12 cellular contexts compared by ENCODE assay signal in genomic region chr16:57575468-57576277, GRCh38. TPM values are rescaled to one million over a fixed set of nuclear protein-coding genes. Genes with fewer than 3 reads are reported as not detected.
DNase-seq lines count a peak whose midpoint lies in the region; ATAC-seq and TF ChIP-seq lines count a peak whose summit lies in the region.
"Had no signal": no experiment of that assay in that cellular context is flagged by ENCODE, and none has a peak within 500 bp of the region (broad histone marks: within the 10 kb centered on the region; RNA-seq: fewer than 3 reads in every experiment).

No MANE protein-coding gene starts in this region.

- H3K27me3 Mint-ChIP-seq in stimulated activated naive CD8-positive, alpha-beta T cell treated with anti-CD3 and anti-CD28 coated beads, Interleukin-15, amount 100 ng/mL, for 72 hours, result no peaks in the 10 kb centered on the region
- H3K27me3 Mint-ChIP-seq in activated B cell treated with CpG ODN at 0.5 μM for 24 hours (no peaks in the 10 kb centered on the region), memory B cell (no peaks in the 10 kb centered on the region)
- H3K27me3 Mint-ChIP-seq: CD4-positive, alpha-beta memory T cell had no signal

- ATAC-seq in stimulated activated naive CD8-positive, alpha-beta T cell treated with anti-CD3 and anti-CD28 coated beads, Interleukin-15, amount 100 ng/mL, for 72 hours, result no peak
- no peak for ATAC-seq in stimulated activated naive CD8-positive, alpha-beta T cell treated with anti-CD3 and anti-CD28 coated beads, Interleukin-15, Interleukin-2, amounts not matched to agents 100 U/mL and 50 U/mL, for 24 hours
- no peak for ATAC-seq in activated B cell treated with CpG ODN at 0.5 μM for 24 hours (ENCODE audit: low read depth)
- no peak for ATAC-seq in memory B cell (ENCODE audit: low read depth)

- H3K4me3 Mint-ChIP-seq in stimulated activated naive CD8-positive, alpha-beta T cell treated with anti-CD3 and anti-CD28 coated beads, Interleukin-15, amount 100 ng/mL, for 72 hours, result no peak overlapping the region
- H3K4me3 Mint-ChIP-seq in activated B cell treated with CpG ODN at 0.5 μM for 24 hours, result no peak overlapping the region
- H3K4me3 Mint-ChIP-seq in memory B cell, result no peak overlapping the region
- H3K4me3 Mint-ChIP-seq: activated naive CD4-positive, alpha-beta T cell treated with anti-CD3 and anti-CD28 coated beads, Interleukin-2, amount 10 ng/mL, durations not matched to agents 7 days and 5 days had no signal

- intact Hi-C loops in activated B cell treated with CpG ODN at 0.5 μM for 24 hours (cut with micrococcal nuclease), result loop anchor here (1.0 to 2.0 kb wide), 13 partner anchors 15 to 430 kb away; partner anchors contain the start of gene ZNF319

- H3K27ac Mint-ChIP-seq in stimulated activated naive CD8-positive, alpha-beta T cell treated with anti-CD3 and anti-CD28 coated beads, Interleukin-15, amount 100 ng/mL, for 72 hours, result peak overlapping the region; percentile 84 to 93
- H3K27ac Mint-ChIP-seq in activated B cell treated with CpG ODN at 0.5 μM for 24 hours, result peak overlapping the region; percentile 41
- H3K27ac Mint-ChIP-seq in memory B cell, result peak overlapping the region; percentile 39
- H3K27ac Mint-ChIP-seq: progenitor cell of endocrine pancreas had no signal

- H3K36me3 Mint-ChIP-seq in activated B cell treated with CpG ODN at 0.5 μM for 24 hours (ENCODE audit: low read depth) (peaks cover 46% of the 10 kb centered on the region), memory B cell (peaks cover 5% of the 10 kb centered on the region)

- H3K4me1 Mint-ChIP-seq in stimulated activated naive CD8-positive, alpha-beta T cell treated with anti-CD3 and anti-CD28 coated beads, Interleukin-15, amount 100 ng/mL, for 72 hours, result peaks cover 73% of the 10 kb centered on the region
- H3K4me1 Mint-ChIP-seq in activated B cell treated with CpG ODN at 0.5 μM for 24 hours, result peaks cover 12% of the 10 kb centered on the region
- H3K4me1 Mint-ChIP-seq in memory B cell, result peaks cover 19% of the 10 kb centered on the region

- no peak for DNase-seq in stimulated activated naive CD8-positive, alpha-beta T cell treated with anti-CD3 and anti-CD28 coated beads, Interleukin-15, amount 100 ng/mL, for 72 hours
- DNase-seq in stimulated activated naive CD8-positive, alpha-beta T cell treated with anti-CD3 and anti-CD28 coated beads, Interleukin-15, Interleukin-2, amounts not matched to agents 100 U/mL and 50 U/mL, for 24 hours, result no peak
- DNase-seq in activated B cell treated with CpG ODN at 0.5 μM for 24 hours, result no peak
- DNase-seq in memory B cell (ENCODE audit: low spot score in 2 of 2), result no peak
- no peak for DNase-seq in iPS-NIHi11 (ENCODE audit: low spot score)
- no peak for DNase-seq in NCI-H2227 (lab: John Stamatoyannopoulos, UW; ENCODE audit: unreplicated experiment)
- no peak for DNase-seq in NCI-H446 treated with DMSO at 0.1 percent for 48 hours (lab: John Stamatoyannopoulos, UW)

- TF ChIP-seq CTCF in activated B cell treated with CpG ODN at 0.5 μM for 24 hours (IDR thresholded peaks at IDR 0.05), result no peak

- POLR2A ChIA-PET in activated B cell treated with CpG ODN at 0.5 μM for 24 hours (lab: Charles Lee), result interaction anchor here (1.2 to 1.6 kb wide), 4 partner anchors 31 to 56 kb away, joined by 3 to 11 read pairs (median 5); partner anchors contain the start of gene CCDC102A

- H3K9me3 Mint-ChIP-seq in stimulated activated naive CD8-positive, alpha-beta T cell treated with anti-CD3 and anti-CD28 coated beads, Interleukin-15, amount 100 ng/mL, for 72 hours, result no peaks in the 10 kb centered on the region
- H3K9me3 Mint-ChIP-seq in activated B cell treated with CpG ODN at 0.5 μM for 24 hours, result no peaks in the 10 kb centered on the region
- peaks cover 4% of the 10 kb centered on the region for H3K9me3 Mint-ChIP-seq in memory B cell
- H3K9me3 Mint-ChIP-seq: activated naive CD4-positive, alpha-beta T cell treated with anti-CD3 and anti-CD28 coated beads, Interleukin-2, amount 10 ng/mL, durations not matched to agents 7 days and 5 days; CD4-positive, alpha-beta memory T cell had no signal

- CTCF ChIA-PET in activated B cell treated with CpG ODN at 0.5 μM for 24 hours (lab: Charles Lee), result interaction anchor here (0.9 to 5.8 kb wide), 19 partner anchors 10 to 159 kb away, joined by 3 to 49 read pairs (median 5); partner anchors contain the start of gene ADGRG5

RNA-seq across cellular contexts. Expression of gene ADGRG5, which starts 33.2 kb away (rescaled TPM):
- 22.2 and 23.0 TPM in 2 replicates for total RNA-seq in activated B cell treated with CpG ODN at 0.5 μM for 24 hours
- total RNA-seq: dermis blood vessel endothelial cell, left ventricle myocardium superior had no signal

RNA-seq across cellular contexts. Expression of gene CCDC102A, which starts 39.3 kb away (rescaled TPM):
- 15.5 TPM in 2 replicates for total RNA-seq in activated B cell treated with CpG ODN at 0.5 μM for 24 hours

RNA-seq across cellular contexts. Expression of gene ADGRG1, which starts 52.8 kb away (rescaled TPM):
- 0.13 and 0.15 TPM in 2 replicates for total RNA-seq in activated B cell treated with CpG ODN at 0.5 μM for 24 hours
